In genomic region chr2:209534228-209534627, GRCh38 we compare ENCODE assay signal across 22 cellular contexts.
DNase-seq lines count a peak whose midpoint lies in the region; ATAC-seq lines count a peak whose summit lies in the region.
"Had no signal": no experiment of that assay in that cellular context is flagged by ENCODE, and none has a peak within 500 bp of the region (broad histone marks: within the 10 kb centered on the region; RNA-seq: fewer than 3 reads in every experiment).

No MANE protein-coding gene starts in this region.

- H3K36me3 Mint-ChIP-seq in immature natural killer cell = no peaks in the 10 kb centered on the region
- H3K36me3 Mint-ChIP-seq: activated naive CD8-positive, alpha-beta T cell treated with anti-CD3 and anti-CD28 coated beads, Interleukin-2, amount 10 ng/mL, durations not matched to agents 7 days and 5 days; memory B cell; naive thymus-derived CD4-positive, alpha-beta T cell; T-cell had no signal

- ATAC-seq in GM18502 (IDR thresholded peaks at IDR 0.05; ENCODE audit: poor library complexity, unreplicated experiment) = peak; percentile 87
- peak; percentile 53 for ATAC-seq in GM21367 (IDR thresholded peaks at IDR 0.05; ENCODE audit: unreplicated experiment)
- ATAC-seq in HG02763 (IDR thresholded peaks at IDR 0.05; ENCODE audit: unreplicated experiment) = peak; percentile 45
- peak; percentile 70 for ATAC-seq in HG03442 (IDR thresholded peaks at IDR 0.05; ENCODE audit: unreplicated experiment)
- no peak for ATAC-seq in HG03460 (IDR thresholded peaks at IDR 0.05; ENCODE audit: unreplicated experiment)
- ATAC-seq: effector memory CD8-positive, alpha-beta T cell; K562; naive thymus-derived CD4-positive, alpha-beta T cell; PC-3; T-cell had no signal

- no peak overlapping the region for H3K27ac Mint-ChIP-seq in immature natural killer cell
- H3K27ac Mint-ChIP-seq: activated naive CD8-positive, alpha-beta T cell treated with anti-CD3 and anti-CD28 coated beads, Interleukin-2, amount 10 ng/mL, durations not matched to agents 7 days and 5 days; activated T-helper 2 cell treated with anti-CD3 and anti-CD28 coated beads, Interferon-gamma antibody, Interleukin-2, Interleukin-4, amounts not matched to agents 10 μg/mL and 5 μg/mL and 100 μg/mL, durations not matched to agents 14 hours and 24 hours and 36 hours; effector memory CD8-positive, alpha-beta T cell; memory B cell; naive thymus-derived CD4-positive, alpha-beta T cell; T-cell had no signal

- DNase-seq in immature natural killer cell (no peak), GM19238 (ENCODE audit: insufficient read length, low spot score) (no peak), NCI-H2107 (lab: John Stamatoyannopoulos, UW) (no peak)
- DNase-seq: activated CD4-positive, alpha-beta T cell treated with anti-CD3 and anti-CD28 coated beads, Interleukin-2, amount 50 U/mL, for 1 hour; activated CD8-positive, alpha-beta memory T cell treated with anti-CD3 and anti-CD28 coated beads, Interleukin-2, amount 50 U/mL, for 4 hours; activated naive CD8-positive, alpha-beta T cell treated with anti-CD3 and anti-CD28 coated beads, Interleukin-2, amount 10 ng/mL, durations not matched to agents 7 days and 5 days; brain microvascular endothelial cell; effector memory CD8-positive, alpha-beta T cell; naive thymus-derived CD4-positive, alpha-beta T cell; NCI-H1694; PC-3; retina; SHP77 treated with DMSO at 0.1 percent for 48 hours; T-cell had no signal

- peaks cover 0 to 12% (median 2%) of the 10 kb centered on the region in 6 donors for H3K9me3 Mint-ChIP-seq in immature natural killer cell
- H3K9me3 Mint-ChIP-seq: activated naive CD8-positive, alpha-beta T cell treated with anti-CD3 and anti-CD28 coated beads, Interleukin-2, amount 10 ng/mL, durations not matched to agents 7 days and 5 days; activated T-helper 2 cell treated with anti-CD3 and anti-CD28 coated beads, Interferon-gamma antibody, Interleukin-2, Interleukin-4, amounts not matched to agents 10 μg/mL and 5 μg/mL and 100 μg/mL, durations not matched to agents 14 hours and 24 hours and 36 hours; memory B cell; T-cell had no signal

- H3K27me3 Mint-ChIP-seq in immature natural killer cell (ENCODE audit: low read depth in 3 of 3) = no peaks in the 10 kb centered on the region
- H3K27me3 Mint-ChIP-seq: effector memory CD8-positive, alpha-beta T cell; memory B cell; T-cell had no signal

- H3K4me1 Mint-ChIP-seq in immature natural killer cell = no peaks in the 10 kb centered on the region
- H3K4me1 Mint-ChIP-seq: activated naive CD8-positive, alpha-beta T cell treated with anti-CD3 and anti-CD28 coated beads, Interleukin-2, amount 10 ng/mL, durations not matched to agents 7 days and 5 days; naive thymus-derived CD4-positive, alpha-beta T cell; T-cell had no signal

- H3K4me3 Mint-ChIP-seq in immature natural killer cell = no peak overlapping the region
- H3K4me3 Mint-ChIP-seq: activated naive CD8-positive, alpha-beta T cell treated with anti-CD3 and anti-CD28 coated beads, Interleukin-2, amount 10 ng/mL, durations not matched to agents 7 days and 5 days; effector memory CD8-positive, alpha-beta T cell; memory B cell; naive thymus-derived CD4-positive, alpha-beta T cell; T-cell had no signal
